1 cellular context compared by ENCODE assay signal in the genomic region with DNA sequence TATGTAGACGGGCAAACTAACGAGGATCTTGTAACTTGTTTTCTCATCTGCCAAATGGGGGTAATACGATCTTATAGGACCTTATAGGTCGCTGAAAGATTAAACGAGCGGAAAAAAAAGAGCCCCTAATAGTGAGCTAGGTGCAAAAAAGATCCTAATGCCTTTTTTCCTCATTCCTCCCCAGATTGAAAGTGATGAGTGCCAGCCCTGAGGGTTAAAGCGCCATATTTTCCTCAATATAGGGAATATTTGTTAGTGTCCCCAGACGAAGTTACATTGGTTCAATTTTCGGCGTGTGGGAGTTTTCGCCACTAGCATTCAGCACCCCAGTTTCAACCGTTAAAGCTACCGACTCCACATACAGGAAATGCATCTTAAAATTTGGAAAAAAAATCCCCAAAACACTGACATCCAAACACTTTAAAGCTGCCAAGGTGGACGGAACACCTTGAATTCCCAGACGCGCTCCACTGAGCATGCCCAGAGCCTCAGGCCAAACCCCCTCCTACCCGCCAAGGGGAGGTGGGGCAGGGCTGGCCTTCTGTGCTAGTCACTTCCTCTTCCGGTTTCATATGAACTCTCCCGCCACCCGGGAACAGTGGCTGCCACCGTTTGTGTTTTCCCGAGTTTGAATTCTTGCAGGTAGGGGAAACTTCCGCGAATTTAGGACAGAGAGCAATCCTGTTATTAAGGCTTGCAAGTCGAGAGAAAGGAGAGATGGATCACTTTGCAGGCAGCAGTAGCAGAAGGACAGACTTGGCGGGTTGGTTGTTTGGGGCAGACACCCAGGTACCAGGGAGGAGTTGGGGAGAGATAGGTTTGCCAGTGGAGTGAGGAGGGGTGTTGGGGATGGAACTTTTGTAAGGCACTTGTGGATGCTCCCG.
A peak's percentile ranks its signal among the peaks of the same experiment; 100 is the strongest.
TF ChIP-seq lines count a peak whose summit lies in the region.

Gene PRIM2, plus strand, starts transcription at position 571 of the 884 bp plus-strand sequence. CDS start 816 bp downstream, outside the sequence.

TF ChIP-seq in GM12878, 131 proteins besides CTCF, POLR2A, EP300 and RAD21 (continued from another document):
- TF ChIP-seq MEF2A (IDR thresholded peaks at IDR 0.05; ENCODE audit: insufficient read depth, low read depth, low read length) (0 out of 2 replicates have a peak, but pooled peaks have one; percentile 4), DPF2 (IDR thresholded peaks at IDR 0.05) (no peak), NKRF (conservative IDR thresholded peaks at IDR 0.05) (peak; percentile 82; the same call in 1 of the 2 replicates), SPI1 (IDR thresholded peaks at IDR 0.05; ENCODE audit: borderline replicate concordance, insufficient read depth, low read depth, low read length) (peak; percentile 91), NBN (IDR thresholded peaks at IDR 0.05) (peak; percentile 68; the same call in 1 of the 2 replicates), BRCA1 (IDR thresholded peaks at IDR 0.05; ENCODE audit: low read depth, low read length) (no peak), YY1 (IDR thresholded peaks at IDR 0.05; ENCODE audit: low read depth, low read length) (peak; percentile 31; the same call in 1 of the 2 replicates), CHD1 (IDR thresholded peaks at IDR 0.05; ENCODE audit: low read depth, low read length) (no peak), LARP7 (IDR thresholded peaks at IDR 0.05) (peak; percentile 21; the same call in 1 of the 2 replicates), E2F8 (IDR thresholded peaks at IDR 0.05; ENCODE audit: low read depth, partially characterized antibody) (peak; percentile 98), ASH2L (IDR thresholded peaks at IDR 0.05; ENCODE audit: borderline replicate concordance, low read depth) (peak; percentile 52)
- TF ChIP-seq, protein P1, sequence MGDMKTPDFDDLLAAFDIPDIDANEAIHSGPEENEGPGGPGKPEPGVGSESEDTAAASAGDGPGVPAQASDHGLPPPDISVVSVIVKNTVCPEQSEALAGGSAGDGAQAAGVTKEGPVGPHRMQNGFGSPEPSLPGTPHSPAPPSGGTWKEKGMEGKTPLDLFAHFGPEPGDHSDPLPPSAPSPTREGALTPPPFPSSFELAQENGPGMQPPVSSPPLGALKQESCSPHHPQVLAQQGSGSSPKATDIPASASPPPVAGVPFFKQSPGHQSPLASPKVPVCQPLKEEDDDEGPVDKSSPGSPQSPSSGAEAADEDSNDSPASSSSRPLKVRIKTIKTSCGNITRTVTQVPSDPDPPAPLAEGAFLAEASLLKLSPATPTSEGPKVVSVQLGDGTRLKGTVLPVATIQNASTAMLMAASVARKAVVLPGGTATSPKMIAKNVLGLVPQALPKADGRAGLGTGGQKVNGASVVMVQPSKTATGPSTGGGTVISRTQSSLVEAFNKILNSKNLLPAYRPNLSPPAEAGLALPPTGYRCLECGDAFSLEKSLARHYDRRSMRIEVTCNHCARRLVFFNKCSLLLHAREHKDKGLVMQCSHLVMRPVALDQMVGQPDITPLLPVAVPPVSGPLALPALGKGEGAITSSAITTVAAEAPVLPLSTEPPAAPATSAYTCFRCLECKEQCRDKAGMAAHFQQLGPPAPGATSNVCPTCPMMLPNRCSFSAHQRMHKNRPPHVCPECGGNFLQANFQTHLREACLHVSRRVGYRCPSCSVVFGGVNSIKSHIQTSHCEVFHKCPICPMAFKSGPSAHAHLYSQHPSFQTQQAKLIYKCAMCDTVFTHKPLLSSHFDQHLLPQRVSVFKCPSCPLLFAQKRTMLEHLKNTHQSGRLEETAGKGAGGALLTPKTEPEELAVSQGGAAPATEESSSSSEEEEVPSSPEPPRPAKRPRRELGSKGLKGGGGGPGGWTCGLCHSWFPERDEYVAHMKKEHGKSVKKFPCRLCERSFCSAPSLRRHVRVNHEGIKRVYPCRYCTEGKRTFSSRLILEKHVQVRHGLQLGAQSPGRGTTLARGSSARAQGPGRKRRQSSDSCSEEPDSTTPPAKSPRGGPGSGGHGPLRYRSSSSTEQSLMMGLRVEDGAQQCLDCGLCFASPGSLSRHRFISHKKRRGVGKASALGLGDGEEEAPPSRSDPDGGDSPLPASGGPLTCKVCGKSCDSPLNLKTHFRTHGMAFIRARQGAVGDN (IDR thresholded peaks at IDR 0.05): 0 out of 2 replicates have a peak, but pooled peaks have one; percentile 20
- TF ChIP-seq, protein P2, sequence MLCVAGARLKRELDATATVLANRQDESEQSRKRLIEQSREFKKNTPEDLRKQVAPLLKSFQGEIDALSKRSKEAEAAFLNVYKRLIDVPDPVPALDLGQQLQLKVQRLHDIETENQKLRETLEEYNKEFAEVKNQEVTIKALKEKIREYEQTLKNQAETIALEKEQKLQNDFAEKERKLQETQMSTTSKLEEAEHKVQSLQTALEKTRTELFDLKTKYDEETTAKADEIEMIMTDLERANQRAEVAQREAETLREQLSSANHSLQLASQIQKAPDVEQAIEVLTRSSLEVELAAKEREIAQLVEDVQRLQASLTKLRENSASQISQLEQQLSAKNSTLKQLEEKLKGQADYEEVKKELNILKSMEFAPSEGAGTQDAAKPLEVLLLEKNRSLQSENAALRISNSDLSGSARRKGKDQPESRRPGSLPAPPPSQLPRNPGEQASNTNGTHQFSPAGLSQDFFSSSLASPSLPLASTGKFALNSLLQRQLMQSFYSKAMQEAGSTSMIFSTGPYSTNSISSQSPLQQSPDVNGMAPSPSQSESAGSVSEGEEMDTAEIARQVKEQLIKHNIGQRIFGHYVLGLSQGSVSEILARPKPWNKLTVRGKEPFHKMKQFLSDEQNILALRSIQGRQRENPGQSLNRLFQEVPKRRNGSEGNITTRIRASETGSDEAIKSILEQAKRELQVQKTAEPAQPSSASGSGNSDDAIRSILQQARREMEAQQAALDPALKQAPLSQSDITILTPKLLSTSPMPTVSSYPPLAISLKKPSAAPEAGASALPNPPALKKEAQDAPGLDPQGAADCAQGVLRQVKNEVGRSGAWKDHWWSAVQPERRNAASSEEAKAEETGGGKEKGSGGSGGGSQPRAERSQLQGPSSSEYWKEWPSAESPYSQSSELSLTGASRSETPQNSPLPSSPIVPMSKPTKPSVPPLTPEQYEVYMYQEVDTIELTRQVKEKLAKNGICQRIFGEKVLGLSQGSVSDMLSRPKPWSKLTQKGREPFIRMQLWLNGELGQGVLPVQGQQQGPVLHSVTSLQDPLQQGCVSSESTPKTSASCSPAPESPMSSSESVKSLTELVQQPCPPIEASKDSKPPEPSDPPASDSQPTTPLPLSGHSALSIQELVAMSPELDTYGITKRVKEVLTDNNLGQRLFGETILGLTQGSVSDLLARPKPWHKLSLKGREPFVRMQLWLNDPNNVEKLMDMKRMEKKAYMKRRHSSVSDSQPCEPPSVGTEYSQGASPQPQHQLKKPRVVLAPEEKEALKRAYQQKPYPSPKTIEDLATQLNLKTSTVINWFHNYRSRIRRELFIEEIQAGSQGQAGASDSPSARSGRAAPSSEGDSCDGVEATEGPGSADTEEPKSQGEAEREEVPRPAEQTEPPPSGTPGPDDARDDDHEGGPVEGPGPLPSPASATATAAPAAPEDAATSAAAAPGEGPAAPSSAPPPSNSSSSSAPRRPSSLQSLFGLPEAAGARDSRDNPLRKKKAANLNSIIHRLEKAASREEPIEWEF (IDR thresholded peaks at IDR 0.05; ENCODE audit: insufficient replicate concordance, low read depth, low read length): no peak
- TF ChIP-seq, protein P3, sequence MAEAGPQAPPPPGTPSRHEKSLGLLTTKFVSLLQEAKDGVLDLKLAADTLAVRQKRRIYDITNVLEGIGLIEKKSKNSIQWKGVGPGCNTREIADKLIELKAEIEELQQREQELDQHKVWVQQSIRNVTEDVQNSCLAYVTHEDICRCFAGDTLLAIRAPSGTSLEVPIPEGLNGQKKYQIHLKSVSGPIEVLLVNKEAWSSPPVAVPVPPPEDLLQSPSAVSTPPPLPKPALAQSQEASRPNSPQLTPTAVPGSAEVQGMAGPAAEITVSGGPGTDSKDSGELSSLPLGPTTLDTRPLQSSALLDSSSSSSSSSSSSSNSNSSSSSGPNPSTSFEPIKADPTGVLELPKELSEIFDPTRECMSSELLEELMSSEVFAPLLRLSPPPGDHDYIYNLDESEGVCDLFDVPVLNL (IDR thresholded peaks at IDR 0.05; ENCODE audit: low read depth, low read length): peak; percentile 86
